ENCODE assay signal across 8 cellular contexts in genomic region chr20:37528442-37529213, GRCh38. TPM values are rescaled to one million over a fixed set of nuclear protein-coding genes. Genes with fewer than 3 reads are reported as not detected.
DNase-seq lines count a peak whose midpoint lies in the region; ATAC-seq, FAIRE-seq and TF ChIP-seq lines count a peak whose summit lies in the region.

No MANE protein-coding gene starts in this region.

- peak overlapping the region; percentile 91 for H3K4me3 ChIP-seq in DOHH2 (ENCODE audit: low read length)
- peak overlapping the region; percentile 80 for H3K4me3 ChIP-seq in OCI-LY3 (ENCODE audit: low read length)
- peak overlapping the region; percentile 56 for H3K4me3 ChIP-seq in endocrine pancreas (ENCODE audit: control insufficient read depth, insufficient read depth, low read length)

- peak overlapping the region; percentile 80 for H3K4me2 ChIP-seq in DOHH2 (ENCODE audit: low read length)
- peak overlapping the region; percentile 86 for H3K4me2 ChIP-seq in OCI-LY3 (ENCODE audit: low read length)

- peak overlapping the region; percentile 59; the same call in 1 of the 2 replicates for H3K27ac ChIP-seq in DOHH2 (ENCODE audit: low read depth, low read length)
- H3K27ac ChIP-seq in OCI-LY3 (ENCODE audit: low read length) = peak overlapping the region; percentile 64

- no peaks in the 10 kb centered on the region for H3F3A ChIP-seq in DOHH2 (ENCODE audit: control insufficient read depth, insufficient read depth)

- peak overlapping the region; percentile 95 for H3K4me3 Mint-ChIP-seq in osteocyte (ENCODE audit: unreplicated experiment)

- no peak for FAIRE-seq in RCC 7860 (lab: Jason Lieb, UNC)

- H3K27ac Mint-ChIP-seq in osteocyte (ENCODE audit: unreplicated experiment) = peak overlapping the region; percentile 99

- H3K36me3 Mint-ChIP-seq in osteocyte (ENCODE audit: unreplicated experiment) = peaks cover 2% of the 10 kb centered on the region

- H3K4me1 ChIP-seq in DOHH2 (ENCODE audit: control insufficient read depth, low read length) (peaks cover 31% of the 10 kb centered on the region), OCI-LY3 (ENCODE audit: low read length) (peaks cover 22% of the 10 kb centered on the region), endocrine pancreas (ENCODE audit: control insufficient read depth, insufficient read depth, low read length) (no peaks in the 10 kb centered on the region)

- TF ChIP-seq CTCF in DOHH2 (IDR thresholded peaks at IDR 0.05; ENCODE audit: low read depth, low read length, poor library complexity, severe bottlenecking) (no peak), OCI-LY3 (IDR thresholded peaks at IDR 0.05; ENCODE audit: low read depth, low read length) (no peak), osteocyte (IDR thresholded peaks at IDR 0.05) (no peak)

- ATAC-seq in GM19395 (IDR thresholded peaks at IDR 0.05; ENCODE audit: unreplicated experiment) = no peak

- DNase-seq in osteocyte (ENCODE audit: extremely low spot score, unreplicated experiment) (no peak), RCC 7860 (ENCODE audit: low spot score) (no peak), midbrain (lab: John Stamatoyannopoulos, UW) (no peak), AML-193 (lab: John Stamatoyannopoulos, UW) (no peak)

- H3K27me3 ChIP-seq in DOHH2 (ENCODE audit: control insufficient read depth, low read length) = no peaks in the 10 kb centered on the region
- H3K27me3 ChIP-seq in OCI-LY3 (ENCODE audit: low read depth, low read length) = no peaks in the 10 kb centered on the region
- no peaks in the 10 kb centered on the region for H3K27me3 ChIP-seq in endocrine pancreas (ENCODE audit: control insufficient read depth, insufficient read depth, low read length)

- no peaks in the 10 kb centered on the region for H3K27me3 Mint-ChIP-seq in osteocyte (ENCODE audit: unreplicated experiment)

- H3K9me2 ChIP-seq in DOHH2 (replicated peaks; ENCODE audit: control insufficient read depth, low read length) = no peaks in the 10 kb centered on the region

- peaks cover 34% of the 10 kb centered on the region for H3K4me1 Mint-ChIP-seq in osteocyte (ENCODE audit: unreplicated experiment)

- H3K9me3 ChIP-seq in DOHH2 (ENCODE audit: control insufficient read depth, insufficient read depth, low read length) = no peaks in the 10 kb centered on the region
- no peaks in the 10 kb centered on the region for H3K9me3 ChIP-seq in OCI-LY3 (ENCODE audit: insufficient read depth, low read length)
- no peaks in the 10 kb centered on the region for H3K9me3 ChIP-seq in endocrine pancreas (ENCODE audit: control insufficient read depth, low read length)

- H4K20me1 ChIP-seq in DOHH2 (ENCODE audit: control insufficient read depth, insufficient read depth, low read depth, low read length) = peaks cover 10% of the 10 kb centered on the region; the same call in 1 of the 2 replicates
- H4K20me1 ChIP-seq in OCI-LY3 (ENCODE audit: insufficient read depth, low read length) = peaks cover 8% of the 10 kb centered on the region; the same call in 1 of the 2 replicates

- H3K79me2 ChIP-seq in DOHH2 (ENCODE audit: control insufficient read depth, low read length) (peaks cover 44% of the 10 kb centered on the region), OCI-LY3 (ENCODE audit: low read length) (peaks cover 36% of the 10 kb centered on the region)

- peak overlapping the region; percentile 66 for H2AFZ ChIP-seq in OCI-LY3 (ENCODE audit: low read depth, low read length)

- H3K9ac ChIP-seq in OCI-LY3 (ENCODE audit: low read length) (peak overlapping the region; percentile 75), endocrine pancreas (ENCODE audit: control insufficient read depth, insufficient read depth, low read length) (peak overlapping the region; percentile 98)

- H3K9me3 Mint-ChIP-seq in osteocyte (ENCODE audit: unreplicated experiment) = no peaks in the 10 kb centered on the region

- 0 out of 2 replicates have a peak, but pooled peaks cover 5% of the 10 kb centered on the region for H3K36me3 ChIP-seq in DOHH2 (ENCODE audit: control insufficient read depth, low read length)
- H3K36me3 ChIP-seq in OCI-LY3 (replicated peaks; ENCODE audit: low read depth, low read length) = no peaks in the 10 kb centered on the region
- H3K36me3 ChIP-seq in endocrine pancreas (ENCODE audit: control insufficient read depth, insufficient read depth, low read length) = no peaks in the 10 kb centered on the region

RNA-seq across cellular contexts. Expression of gene BLCAP, which starts 1.0 kb away (rescaled TPM):
- 71.9 and 74.5 TPM in 2 replicates for total RNA-seq in osteocyte

RNA-seq across cellular contexts. Expression of gene NNAT, which starts 7.6 kb away (rescaled TPM):
- total RNA-seq in osteocyte = 14.7 and 14.9 TPM in 2 replicates
